In the genomic region with DNA sequence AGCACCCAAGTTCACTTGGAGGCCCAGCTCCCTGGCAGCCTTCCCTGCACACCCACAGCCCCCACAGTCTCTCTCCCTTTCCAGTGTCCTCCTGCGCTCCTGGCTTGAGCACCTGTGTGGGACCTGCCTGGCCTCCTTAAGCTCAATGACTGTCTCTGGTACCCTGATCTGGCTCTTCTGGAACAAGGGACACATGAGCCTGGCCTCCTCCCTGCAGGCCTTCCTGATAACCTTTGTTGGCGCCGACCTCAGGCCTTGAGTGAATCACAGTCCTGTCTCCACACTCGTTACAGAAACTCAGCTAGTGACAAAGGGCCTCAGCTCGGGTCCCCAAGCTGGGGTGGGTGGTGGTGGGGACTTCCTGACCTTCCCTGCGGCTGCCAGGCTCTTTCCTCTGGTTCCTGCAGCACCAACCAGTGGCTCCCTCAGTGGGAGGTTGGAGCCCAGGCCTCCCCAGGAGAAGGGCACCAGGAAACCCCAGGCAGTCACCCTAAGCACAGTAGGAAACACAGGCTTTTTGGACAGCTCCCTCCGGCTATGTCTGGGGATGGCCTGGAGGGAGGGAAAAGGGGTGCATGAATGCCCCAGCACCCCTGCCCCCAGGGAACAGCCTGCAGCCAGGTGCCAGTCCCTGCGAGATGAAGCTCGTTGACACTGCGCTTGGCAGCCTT, we compare ENCODE assay signal across 29 cellular contexts.
A peak's percentile ranks its signal among the peaks of the same experiment; 100 is the strongest.
DNase-seq lines count a peak whose midpoint lies in the region; ATAC-seq and TF ChIP-seq lines count a peak whose summit lies in the region.
"Had no signal": no experiment of that assay in that cellular context is flagged by ENCODE, and none has a peak within 500 bp of the region (broad histone marks: within the 10 kb centered on the region; RNA-seq: fewer than 3 reads in every experiment).

No MANE protein-coding gene starts in this region.

- no peak overlapping the region for H4K91ac ChIP-seq in mesenchymal stem cell (ENCODE audit: low read length)

- no peak overlapping the region for H2AK5ac ChIP-seq in mesenchymal stem cell (ENCODE audit: low read length, severe bottlenecking)

- no peak overlapping the region for H3K18ac ChIP-seq in mesenchymal stem cell (ENCODE audit: low read depth in 1 of 2, low read length in 2 of 2)

- no peaks in the 10 kb centered on the region for H3K9me3 Mint-ChIP-seq in GM23338
- no peaks in the 10 kb centered on the region for H3K9me3 Mint-ChIP-seq in central memory CD8-positive, alpha-beta T cell
- H3K9me3 Mint-ChIP-seq in stimulated activated effector memory CD8-positive, alpha-beta T cell treated with anti-CD3 and anti-CD28 coated beads, Interleukin-12 subunit alpha, Interleukin-12 subunit beta, amount 100 ng/mL, for 72 hours, result no peaks in the 10 kb centered on the region
- H3K9me3 Mint-ChIP-seq: activated T-helper 17 cell treated with anti-CD3 and anti-CD28 coated beads, Interleukin-2, amount 50 U/mL, for 72 hours; nephron; stimulated activated memory B cell treated with anti-CD40 and anti-IgM and Interleukin-4, amounts not matched to agents 10 μg/mL and 1 μg/mL and 100 μg/mL, for 72 hours had no signal

- 82% methylated on average over 10 of the region's 10 CpGs for WGBS in mesenchymal stem cell

- ATAC-seq in GM23338 (no peak), GM19452 (IDR thresholded peaks at IDR 0.05; ENCODE audit: unreplicated experiment) (no peak)
- peak; percentile 5 for ATAC-seq in central memory CD8-positive, alpha-beta T cell (replicated peaks; ENCODE audit: extremely low read depth, poor library complexity, severe bottlenecking)
- ATAC-seq in stimulated activated effector memory CD8-positive, alpha-beta T cell treated with anti-CD3 and anti-CD28 coated beads, Interleukin-12 subunit alpha, Interleukin-12 subunit beta, amount 100 ng/mL, for 72 hours, result no peak
- ATAC-seq: activated CD8-positive, alpha-beta T cell treated with anti-CD3 and anti-CD28 coated beads, Interleukin-2, amount 10 ng/mL, durations not matched to agents 7 days and 5 days; activated T-helper 17 cell treated with anti-CD3 and anti-CD28 coated beads, Interleukin-2, amount 50 U/mL, for 72 hours; gastrocnemius medialis; stimulated activated memory B cell treated with anti-CD40 and anti-IgM and Interleukin-4, amounts not matched to agents 10 μg/mL and 1 μg/mL and 100 μg/mL, for 72 hours had no signal

- no peak overlapping the region for H2BK120ac ChIP-seq in mesenchymal stem cell (ENCODE audit: low read depth, low read length)

- H3K27ac Mint-ChIP-seq in GM23338, result no peak overlapping the region
- H3K27ac Mint-ChIP-seq in central memory CD8-positive, alpha-beta T cell (ENCODE audit: low read depth), result no peak overlapping the region
- peak overlapping the region; percentile 48 for H3K27ac Mint-ChIP-seq in stimulated activated effector memory CD8-positive, alpha-beta T cell treated with anti-CD3 and anti-CD28 coated beads, Interleukin-12 subunit alpha, Interleukin-12 subunit beta, amount 100 ng/mL, for 72 hours
- H3K27ac Mint-ChIP-seq: activated CD8-positive, alpha-beta T cell treated with anti-CD3 and anti-CD28 coated beads, Interleukin-2, amount 10 ng/mL, durations not matched to agents 7 days and 5 days; activated T-helper 17 cell treated with anti-CD3 and anti-CD28 coated beads, Interleukin-2, amount 50 U/mL, for 72 hours; nephron; stimulated activated memory B cell treated with anti-CD40 and anti-IgM and Interleukin-4, amounts not matched to agents 10 μg/mL and 1 μg/mL and 100 μg/mL, for 72 hours had no signal

- no peaks in the 10 kb centered on the region; the same call in 2 of the 3 replicates for H3K4me1 Mint-ChIP-seq in GM23338
- no peaks in the 10 kb centered on the region for H3K4me1 Mint-ChIP-seq in central memory CD8-positive, alpha-beta T cell
- peaks cover 12% of the 10 kb centered on the region for H3K4me1 Mint-ChIP-seq in stimulated activated effector memory CD8-positive, alpha-beta T cell treated with anti-CD3 and anti-CD28 coated beads, Interleukin-12 subunit alpha, Interleukin-12 subunit beta, amount 100 ng/mL, for 72 hours
- H3K4me1 Mint-ChIP-seq: activated T-helper 17 cell treated with anti-CD3 and anti-CD28 coated beads, Interleukin-2, amount 50 U/mL, for 72 hours; stimulated activated memory B cell treated with anti-CD40 and anti-IgM and Interleukin-4, amounts not matched to agents 10 μg/mL and 1 μg/mL and 100 μg/mL, for 72 hours had no signal

- H3K27me3 Mint-ChIP-seq in GM23338 (ENCODE audit: insufficient read depth, low read depth, poor library complexity), result peaks cover 14% of the 10 kb centered on the region
- H3K27me3 Mint-ChIP-seq in central memory CD8-positive, alpha-beta T cell, result no peaks in the 10 kb centered on the region
- H3K27me3 Mint-ChIP-seq: activated T-helper 17 cell treated with anti-CD3 and anti-CD28 coated beads, Interleukin-2, amount 50 U/mL, for 72 hours had no signal

- no peak overlapping the region for H3K27ac ChIP-seq in GM23338 (ENCODE audit: low read depth)
- no peak overlapping the region for H3K27ac ChIP-seq in mesenchymal stem cell (ENCODE audit: low read length, poor library complexity, severe bottlenecking)
- H3K27ac ChIP-seq: cardiac muscle cell, gastrocnemius medialis, HL-60, ovary, testis, uterus had no signal

- no peaks in the 10 kb centered on the region for H3K36me3 Mint-ChIP-seq in GM23338 (ENCODE audit: low read depth)
- H3K36me3 Mint-ChIP-seq in central memory CD8-positive, alpha-beta T cell (ENCODE audit: insufficient read depth), result no peaks in the 10 kb centered on the region
- no peaks in the 10 kb centered on the region for H3K36me3 Mint-ChIP-seq in stimulated activated effector memory CD8-positive, alpha-beta T cell treated with anti-CD3 and anti-CD28 coated beads, Interleukin-12 subunit alpha, Interleukin-12 subunit beta, amount 100 ng/mL, for 72 hours
- H3K36me3 Mint-ChIP-seq: stimulated activated memory B cell treated with anti-CD40 and anti-IgM and Interleukin-4, amounts not matched to agents 10 μg/mL and 1 μg/mL and 100 μg/mL, for 72 hours had no signal

- no peak overlapping the region for H4K8ac ChIP-seq in mesenchymal stem cell (ENCODE audit: low read length)

- H3K36me3 ChIP-seq in GM23338 (ENCODE audit: insufficient read depth) (no peaks in the 10 kb centered on the region), mesenchymal stem cell (ENCODE audit: control insufficient read depth in 1 of 2, insufficient read depth in 2 of 2, low read depth in 1 of 2, low read length in 2 of 2) (no peaks in the 10 kb centered on the region)
- H3K36me3 ChIP-seq: cardiac muscle cell, gastrocnemius medialis, ovary, uterus had no signal

- no peaks in the 10 kb centered on the region for H3K79me2 ChIP-seq in GM23338 (replicated peaks; ENCODE audit: insufficient read depth)

- H2BK5ac ChIP-seq in mesenchymal stem cell (ENCODE audit: low read depth, low read length, poor library complexity, severe bottlenecking), result no peak overlapping the region

- no peak overlapping the region for H3K23ac ChIP-seq in mesenchymal stem cell (ENCODE audit: low read length in 2 of 2)

- no peak overlapping the region for H2AFZ ChIP-seq in GM23338
- H2AFZ ChIP-seq in mesenchymal stem cell (ENCODE audit: low read depth, low read length), result no peak overlapping the region

- no peak for TF ChIP-seq CTCF in GM23338 (conservative IDR thresholded peaks at IDR 0.05; ENCODE audit: low read depth in 2 of 2)

- no peak for TF ChIP-seq EP300 in Ishikawa (IDR thresholded peaks at IDR 0.05; ENCODE audit: borderline replicate concordance)

- no peaks in the 10 kb centered on the region for H3F3A ChIP-seq in GM23338 (replicated peaks; ENCODE audit: low read depth)

- H3K4me3 Mint-ChIP-seq in GM23338, result no peak overlapping the region
- H3K4me3 Mint-ChIP-seq in central memory CD8-positive, alpha-beta T cell, result no peak overlapping the region
- H3K4me3 Mint-ChIP-seq in stimulated activated effector memory CD8-positive, alpha-beta T cell treated with anti-CD3 and anti-CD28 coated beads, Interleukin-12 subunit alpha, Interleukin-12 subunit beta, amount 100 ng/mL, for 72 hours, result no peak overlapping the region
- H3K4me3 Mint-ChIP-seq: activated CD8-positive, alpha-beta T cell treated with anti-CD3 and anti-CD28 coated beads, Interleukin-2, amount 10 ng/mL, durations not matched to agents 7 days and 5 days; activated T-helper 17 cell treated with anti-CD3 and anti-CD28 coated beads, Interleukin-2, amount 50 U/mL, for 72 hours; nephron; stimulated activated memory B cell treated with anti-CD40 and anti-IgM and Interleukin-4, amounts not matched to agents 10 μg/mL and 1 μg/mL and 100 μg/mL, for 72 hours had no signal

- no peaks in the 10 kb centered on the region for H3K27me3 ChIP-seq in GM23338 (ENCODE audit: insufficient read depth)
- H3K27me3 ChIP-seq in mesenchymal stem cell (ENCODE audit: control insufficient read depth in 1 of 2, insufficient read depth in 1 of 2, low read length in 2 of 2), result no peaks in the 10 kb centered on the region
- H3K27me3 ChIP-seq: cardiac muscle cell, gastrocnemius medialis, ovary, testis, uterus had no signal

- H3K9me2 ChIP-seq in GM23338 (ENCODE audit: insufficient read depth), result no peaks in the 10 kb centered on the region

- TF ChIP-seq RAD21 in Ishikawa (IDR thresholded peaks at IDR 0.05; ENCODE audit: low read depth), result no peak

- no peaks in the 10 kb centered on the region for H3K9me3 ChIP-seq in mesenchymal stem cell (ENCODE audit: control insufficient read depth, low read length)
- H3K9me3 ChIP-seq: gastrocnemius medialis, ovary, testis, uterus had no signal

- H3K9ac ChIP-seq in mesenchymal stem cell (ENCODE audit: low read length), result no peak overlapping the region

- no peak overlapping the region for H3K4me2 ChIP-seq in GM23338
- H3K4me2 ChIP-seq in mesenchymal stem cell (ENCODE audit: low read length, poor library complexity, severe bottlenecking), result no peak overlapping the region

- H2BK15ac ChIP-seq in mesenchymal stem cell (ENCODE audit: low read depth, poor library complexity, severe bottlenecking), result no peak overlapping the region

- no peak overlapping the region for H3K14ac ChIP-seq in mesenchymal stem cell (ENCODE audit: low read length in 2 of 2)

- no peaks in the 10 kb centered on the region for H4K20me1 ChIP-seq in GM23338 (replicated peaks; ENCODE audit: insufficient read depth)

- H3K4ac ChIP-seq in mesenchymal stem cell (ENCODE audit: low read depth in 1 of 2, low read length in 2 of 2), result no peak overlapping the region

- H3K4me1 ChIP-seq in GM23338 (ENCODE audit: insufficient read depth) (no peaks in the 10 kb centered on the region), mesenchymal stem cell (ENCODE audit: control insufficient read depth, insufficient read depth, low read depth, low read length) (peaks cover 6% of the 10 kb centered on the region)
- H3K4me1 ChIP-seq: gastrocnemius medialis, uterus had no signal

- H2BK12ac ChIP-seq in mesenchymal stem cell (ENCODE audit: low read length in 2 of 2), result no peak overlapping the region

- H3K79me1 ChIP-seq in mesenchymal stem cell (replicated peaks; ENCODE audit: low read length, poor library complexity, severe bottlenecking), result no peaks in the 10 kb centered on the region

- DNase-seq in GM23338 (ENCODE audit: low spot score) (no peak), HuH-7 (ENCODE audit: low spot score) (no peak), mesenchymal stem cell (no peak)
- DNase-seq in central memory CD8-positive, alpha-beta T cell (ENCODE audit: low spot score in 2 of 2), result no peak
- no peak for DNase-seq in stimulated activated effector memory CD8-positive, alpha-beta T cell treated with anti-CD3 and anti-CD28 coated beads, Interleukin-12 subunit alpha, Interleukin-12 subunit beta, amount 100 ng/mL, for 72 hours (ENCODE audit: low spot score in 2 of 2)
- DNase-seq: activated CD4-positive, alpha-beta T cell treated with anti-CD3 and anti-CD28 coated beads for 4 hours; activated CD8-positive, alpha-beta T cell treated with anti-CD3 and anti-CD28 coated beads, Interleukin-2, amount 10 ng/mL, durations not matched to agents 7 days and 5 days; activated naive CD4-positive, alpha-beta T cell treated with anti-CD3 and anti-CD28 coated beads, Interleukin-2, amount 50 U/mL, for 16 hours; amniotic stem cell; cortex of kidney; gastrocnemius medialis; kidney glomerular epithelial cell; NCI-H146; NCI-H345; ovary; SHP77 treated with DMSO at 0.1 percent for 48 hours; stimulated activated CD4-positive, alpha-beta T cell treated with anti-CD3 and anti-CD28 coated beads, Interleukin-15, amount 100 ng/mL, for 24 hours; stimulated activated CD4-positive, alpha-beta T cell treated with anti-CD3 and anti-CD28 coated beads, Interleukin-4, amount 100 ng/mL, for 4 hours; T-helper 9 cell; testis; uterus had no signal

- H3K4me3 ChIP-seq in GM23338 (no peak overlapping the region), mesenchymal stem cell (ENCODE audit: insufficient read depth in 1 of 2, low read depth in 1 of 2, low read length in 2 of 2) (no peak overlapping the region)
- H3K4me3 ChIP-seq: cardiac muscle cell, gastrocnemius medialis, lung, ovary, testis, uterus had no signal
